27 cellular contexts compared by ENCODE assay signal in genomic region chr1:183845681-183846080, GRCh38. TPM values are rescaled to one million over a fixed set of nuclear protein-coding genes. Genes with fewer than 3 reads are reported as not detected.
A peak's percentile ranks its signal among the peaks of the same experiment; 100 is the strongest.
DNase-seq lines count a peak whose midpoint lies in the region; ATAC-seq, FAIRE-seq and TF ChIP-seq lines count a peak whose summit lies in the region.
"Had no signal": no experiment of that assay in that cellular context is flagged by ENCODE, and none has a peak within 500 bp of the region (broad histone marks: within the 10 kb centered on the region; RNA-seq: fewer than 3 reads in every experiment).

No MANE protein-coding gene starts in this region.

- no peaks in the 10 kb centered on the region; the same call in 1 of the 2 replicates for H3K9me3 ChIP-seq in BLaER1
- no peaks in the 10 kb centered on the region for H3K9me3 ChIP-seq in astrocyte (ENCODE audit: insufficient read depth, low read depth, low read length)
- H3K9me3 ChIP-seq in mesenchymal stem cell (ENCODE audit: control insufficient read depth, low read length): no peaks in the 10 kb centered on the region

- H3K27me3 Mint-ChIP-seq in HFFc6 (ENCODE audit: insufficient read depth) (peaks cover 1% of the 10 kb centered on the region; the same call in 1 of the 2 replicates), astrocyte (ENCODE audit: low read depth, unreplicated experiment) (no peaks in the 10 kb centered on the region)
- H3K27me3 Mint-ChIP-seq: activated T-cell treated with anti-CD3 and anti-CD28 coated beads, Interleukin-2, amount 50 U/mL, for 24 hours; stimulated activated memory B cell treated with anti-CD40 and anti-IgM and Interleukin-4, amounts not matched to agents 10 μg/mL and 1 μg/mL and 100 μg/mL, for 72 hours had no signal

- peak overlapping the region; percentile 22; the same call in 1 of the 2 replicates for H3K4me3 Mint-ChIP-seq in HFFc6
- no peak overlapping the region for H3K4me3 Mint-ChIP-seq in astrocyte (ENCODE audit: unreplicated experiment)
- H3K4me3 Mint-ChIP-seq: activated T-cell treated with anti-CD3 and anti-CD28 coated beads, Interleukin-2, amount 50 U/mL, for 24 hours; H9; stimulated activated memory B cell treated with anti-CD40 and anti-IgM and Interleukin-4, amounts not matched to agents 10 μg/mL and 1 μg/mL and 100 μg/mL, for 72 hours had no signal

- peak overlapping the region; percentile 89; the same call in 1 of the 2 replicates for H3K4me2 ChIP-seq in BLaER1
- H3K4me2 ChIP-seq in astrocyte (ENCODE audit: low read length): no peak overlapping the region
- H3K4me2 ChIP-seq in mesenchymal stem cell (ENCODE audit: low read length, poor library complexity, severe bottlenecking): no peak overlapping the region

- no peak overlapping the region for H4K8ac ChIP-seq in mesenchymal stem cell (ENCODE audit: low read length)

- peaks cover 9% of the 10 kb centered on the region for H3K79me1 ChIP-seq in mesenchymal stem cell (replicated peaks; ENCODE audit: low read length, poor library complexity, severe bottlenecking)

- peaks cover 6% of the 10 kb centered on the region for H3K36me3 Mint-ChIP-seq in HFFc6 (ENCODE audit: low read depth)
- no peaks in the 10 kb centered on the region for H3K36me3 Mint-ChIP-seq in astrocyte (ENCODE audit: low read depth, unreplicated experiment)
- H3K36me3 Mint-ChIP-seq: stimulated activated memory B cell treated with anti-CD40 and anti-IgM and Interleukin-4, amounts not matched to agents 10 μg/mL and 1 μg/mL and 100 μg/mL, for 72 hours had no signal

- H3K23ac ChIP-seq in mesenchymal stem cell (ENCODE audit: low read length in 2 of 2): peak overlapping the region in 1 of 2 experiments; percentile 1

- H2BK5ac ChIP-seq in mesenchymal stem cell (ENCODE audit: low read depth, low read length, poor library complexity, severe bottlenecking): no peak overlapping the region

- H4K20me1 ChIP-seq in BLaER1 (no peaks in the 10 kb centered on the region), astrocyte (ENCODE audit: insufficient read depth, low read length) (no peaks in the 10 kb centered on the region)

- H3K27ac ChIP-seq in BLaER1 (0 out of 2 replicates have a peak overlapping the region, but pooled peaks have one; percentile 9), astrocyte (ENCODE audit: low read depth, low read length) (no peak overlapping the region), mesenchymal stem cell (ENCODE audit: low read length, poor library complexity, severe bottlenecking) (no peak overlapping the region)

- no peak overlapping the region for H4K91ac ChIP-seq in mesenchymal stem cell (ENCODE audit: low read length)

- H3K4me3 ChIP-seq in BLaER1 (no peak overlapping the region), astrocyte (ENCODE audit: insufficient read depth, low read depth, low read length) (no peak overlapping the region), mesenchymal stem cell (ENCODE audit: insufficient read depth in 1 of 2, low read depth in 1 of 2, low read length in 2 of 2) (peak overlapping the region in 1 of 2 experiments; percentile 32)
- H3K4me3 ChIP-seq: dorsolateral prefrontal cortex had no signal

- CTCF ChIA-PET in GM10248 (lab: Yijun Ruan, JAX): interaction anchor here (1.1 to 1.9 kb wide), 8 partner anchors 8 to 190 kb away, joined by 3 to 10 read pairs (median 5); no protein-coding TSS in a partner anchor

- H3K4me1 ChIP-seq in BLaER1 (peaks cover 49% of the 10 kb centered on the region), astrocyte (ENCODE audit: insufficient read depth, low read length) (peaks cover 29% of the 10 kb centered on the region), mesenchymal stem cell (ENCODE audit: control insufficient read depth, insufficient read depth, low read depth, low read length) (no peaks in the 10 kb centered on the region)

- H3K9me3 Mint-ChIP-seq in HFFc6 (no peaks in the 10 kb centered on the region), astrocyte (ENCODE audit: unreplicated experiment) (no peaks in the 10 kb centered on the region)
- H3K9me3 Mint-ChIP-seq: activated T-cell treated with anti-CD3 and anti-CD28 coated beads, Interleukin-2, amount 50 U/mL, for 24 hours; H9; stimulated activated memory B cell treated with anti-CD40 and anti-IgM and Interleukin-4, amounts not matched to agents 10 μg/mL and 1 μg/mL and 100 μg/mL, for 72 hours had no signal

- peaks cover 39% of the 10 kb centered on the region for H3K36me3 ChIP-seq in BLaER1
- H3K36me3 ChIP-seq in astrocyte (ENCODE audit: insufficient read depth, low read length): no peaks in the 10 kb centered on the region
- peaks cover 0 to 23% of the 10 kb centered on the region in 2 experiments for H3K36me3 ChIP-seq in mesenchymal stem cell (ENCODE audit: control insufficient read depth in 1 of 2, insufficient read depth in 2 of 2, low read depth in 1 of 2, low read length in 2 of 2)

- POLR2A ChIA-PET in GM10248 (lab: Yijun Ruan, JAX): no interaction called here

- H3K79me2 ChIP-seq in astrocyte (ENCODE audit: insufficient read depth, low read length): no peaks in the 10 kb centered on the region

- no peak overlapping the region for H3K14ac ChIP-seq in mesenchymal stem cell (ENCODE audit: low read length in 2 of 2)

- TF ChIP-seq CTCF in HFFc6 (IDR thresholded peaks at IDR 0.05) (no peak), astrocyte (IDR thresholded peaks at IDR 0.05; ENCODE audit: insufficient read depth, low read depth, low read length) (no peak), GM10248 (IDR thresholded peaks at IDR 0.05; ENCODE audit: control extremely low read depth, extremely low read depth, low read depth, missing control alignments) (no peak)

- intact Hi-C loops in cardiac septum (cut with DNase I): no loop called here

- ATAC-seq in GM18909 (IDR thresholded peaks at IDR 0.05; ENCODE audit: poor library complexity, unreplicated experiment): no peak
- ATAC-seq in HG02973 (IDR thresholded peaks at IDR 0.05; ENCODE audit: unreplicated experiment): no peak
- ATAC-seq: stimulated activated memory B cell treated with anti-CD40 and anti-IgM and Interleukin-4, amounts not matched to agents 10 μg/mL and 1 μg/mL and 100 μg/mL, for 72 hours had no signal

- no peak overlapping the region for H2AFZ ChIP-seq in astrocyte (ENCODE audit: low read depth, low read length)
- no peak overlapping the region for H2AFZ ChIP-seq in mesenchymal stem cell (ENCODE audit: low read depth, low read length)

- H3K27me3 ChIP-seq in BLaER1 (no peaks in the 10 kb centered on the region), astrocyte (ENCODE audit: insufficient read depth, low read length) (no peaks in the 10 kb centered on the region), mesenchymal stem cell (ENCODE audit: control insufficient read depth in 1 of 2, insufficient read depth in 1 of 2, low read length in 2 of 2) (no peaks in the 10 kb centered on the region)
- H3K27me3 ChIP-seq: dorsolateral prefrontal cortex had no signal

- no peak overlapping the region for H3K9ac ChIP-seq in BLaER1
- H3K9ac ChIP-seq in astrocyte (ENCODE audit: low read length): no peak overlapping the region
- peak overlapping the region; percentile 25 for H3K9ac ChIP-seq in mesenchymal stem cell (ENCODE audit: low read length)

- no peak overlapping the region for H2BK12ac ChIP-seq in mesenchymal stem cell (ENCODE audit: low read length in 2 of 2)

- peak overlapping the region; percentile 23 to 70 for H3K18ac ChIP-seq in mesenchymal stem cell (ENCODE audit: low read depth in 1 of 2, low read length in 2 of 2)

- peak overlapping the region in 1 of 2 experiments; percentile 89 for H3K4ac ChIP-seq in mesenchymal stem cell (ENCODE audit: low read depth in 1 of 2, low read length in 2 of 2)

- no peak overlapping the region for H2AK5ac ChIP-seq in mesenchymal stem cell (ENCODE audit: low read length, severe bottlenecking)

- no peak overlapping the region for H2BK120ac ChIP-seq in mesenchymal stem cell (ENCODE audit: low read depth, low read length)

- H3K27ac Mint-ChIP-seq in HFFc6: peak overlapping the region; percentile 39
- H3K27ac Mint-ChIP-seq in astrocyte (ENCODE audit: unreplicated experiment): peak overlapping the region; percentile 44
- H3K27ac Mint-ChIP-seq: activated T-cell treated with anti-CD3 and anti-CD28 coated beads, Interleukin-2, amount 50 U/mL, for 24 hours; H9; stimulated activated memory B cell treated with anti-CD40 and anti-IgM and Interleukin-4, amounts not matched to agents 10 μg/mL and 1 μg/mL and 100 μg/mL, for 72 hours had no signal

- H2BK15ac ChIP-seq in mesenchymal stem cell (ENCODE audit: low read depth, poor library complexity, severe bottlenecking): no peak overlapping the region

- H3K4me1 Mint-ChIP-seq in HFFc6 (ENCODE audit: low read depth): peaks cover 57% of the 10 kb centered on the region
- peaks cover 37% of the 10 kb centered on the region for H3K4me1 Mint-ChIP-seq in astrocyte (ENCODE audit: low read depth, unreplicated experiment)
- H3K4me1 Mint-ChIP-seq: H9 had no signal

- FAIRE-seq in astrocyte (lab: Jason Lieb, UNC): no peak
- FAIRE-seq: small intestine had no signal

- DNase-seq in HFFc6: peak; percentile 19
- DNase-seq in astrocyte (ENCODE audit: low read depth): no peak
- no peak for DNase-seq in mesenchymal stem cell
- DNase-seq in GM10248 (ENCODE audit: extremely low spot score): no peak
- no peak for DNase-seq in cardiac septum (ENCODE audit: low spot score)
- DNase-seq: activated CD8-positive, alpha-beta memory T cell treated with anti-CD3 and anti-CD28 coated beads for 24 hours; activated naive CD4-positive, alpha-beta T cell treated with Interleukin-2 at 50 U/mL for 16 hours; activated T-cell treated with anti-CD3 and anti-CD28 coated beads, Interleukin-2, amount 50 U/mL, for 24 hours; AML-193; amygdala; central memory CD4-positive, alpha-beta T cell; DND-41; dorsolateral prefrontal cortex; erythroblast; glutamatergic neuron; H9; Karpas-422; NCI-H1048; NCI-H1930; NCI-H2227 treated with DMSO at 0.1 percent for 48 hours; NCI-H82; Right ventricle myocardium superior; small intestine had no signal

- 87% methylated on average over 3 of the region's 3 CpGs for WGBS in mesenchymal stem cell

RNA-seq across cellular contexts. Expression of gene RGL1, which starts 40.8 kb away (rescaled TPM):
- 10 to 100 TPM; 12.0 to 16.8 (median 14.7) TPM for total RNA-seq in HFFc6 (2021; fragmentation: NEBNext Ultra II Directional; extraction: Animal tissue kit (Norgen Biotek cat#: 25700))
- total RNA-seq in astrocyte (9.6 and 10.1 TPM in 2 replicates), cardiac septum (19.6 TPM)
- 47.5 TPM for polyA plus RNA-seq in mesenchymal stem cell (2013, experiment 1 of 2)
- polyA plus RNA-seq in mesenchymal stem cell (2013, experiment 2 of 2): 47.1 TPM
